ENCODE assay signal across 29 cellular contexts in genomic region chrX:133083899-133084298, GRCh38. TPM values are rescaled to one million over a fixed set of nuclear protein-coding genes. Genes with fewer than 3 reads are reported as not detected.
"Had no signal": no experiment of that assay in that cellular context is flagged by ENCODE, and none has a peak within 500 bp of the region (broad histone marks: within the 10 kb centered on the region; RNA-seq: fewer than 3 reads in every experiment).

No MANE protein-coding gene starts in this region.

- H3K27ac ChIP-seq: stomach, suprapubic skin, testis, thoracic aorta, thyroid gland, tibial artery, tibial nerve, transverse colon, upper lobe of left lung, uterus, vagina had no signal

- DNase-seq: stimulated activated CD4-positive, alpha-beta T cell treated with anti-CD3 and anti-CD28 coated beads, Interleukin-2, amount 100 ng/mL, for 48 hours; stimulated activated CD4-positive, alpha-beta T cell treated with anti-CD3 and anti-CD28 coated beads, Interleukin-4, amount 100 ng/mL, for 1 hour; stimulated activated CD4-positive, alpha-beta T cell treated with anti-CD3 and anti-CD28 coated beads, Interleukin-4, amount 100 ng/mL, for 24 hours; stimulated activated CD4-positive, alpha-beta T cell treated with anti-CD3 and anti-CD28 coated beads, Interleukin-4, amount 100 ng/mL, for 4 hours; stimulated activated CD8-positive, alpha-beta memory T cell treated with anti-CD3 and anti-CD28 coated beads, Interleukin-4, amount 100 ng/mL, for 48 hours; stimulated activated naive B cell treated with anti-CD40 and anti-IgM and Interleukin-4, amounts not matched to agents 10 μg/mL and 1 μg/mL and 100 μg/mL, for 72 hours; stimulated activated naive CD4-positive, alpha-beta T cell; stimulated activated naive CD4-positive, alpha-beta T cell treated with Interleukin-2 at 50 U/mL for 16 hours; stimulated activated naive CD8-positive, alpha-beta T cell treated with anti-CD3 and anti-CD28 coated beads, Interleukin-15, amount 100 ng/mL, for 72 hours; stimulated activated naive CD8-positive, alpha-beta T cell treated with anti-CD3 and anti-CD28 coated beads, Interleukin-15, Interleukin-2, amounts not matched to agents 100 U/mL and 50 U/mL, for 24 hours; stomach; substantia nigra; testis; thyroid gland; tibial artery; transverse colon; trophoblast cell; upper lobe of left lung; uterus had no signal

- H3K4me1 ChIP-seq: stomach, suprapubic skin, testis, thyroid gland, tibial artery, tibial nerve, transverse colon, upper lobe of left lung, uterus, vagina had no signal

- H3K36me3 ChIP-seq: stomach, suprapubic skin, thoracic aorta, thyroid gland, tibial artery, tibial nerve, transverse colon, upper lobe of left lung, uterus, vagina had no signal

- H3K9me3 ChIP-seq: stomach, suprapubic skin, testis, thoracic aorta, thyroid gland, tibial artery, tibial nerve, transverse colon, upper lobe of left lung, uterus, vagina had no signal

- H3K27me3 ChIP-seq: suprapubic skin, testis, thyroid gland, tibial artery, tibial nerve, transverse colon, upper lobe of left lung, uterus, vagina had no signal

- H3K4me3 ChIP-seq: stomach, suprapubic skin, testis, thoracic aorta, thyroid gland, tibial artery, tibial nerve, transverse colon, upper lobe of left lung, uterus, vagina had no signal

- ATAC-seq: stimulated activated effector memory CD8-positive, alpha-beta T cell treated with anti-CD3 and anti-CD28 coated beads, Interleukin-12 subunit alpha, Interleukin-12 subunit beta, amount 100 ng/mL, for 72 hours; stimulated activated memory B cell treated with anti-CD40 and anti-IgM and Interleukin-4, amounts not matched to agents 10 μg/mL and 1 μg/mL and 100 μg/mL, for 72 hours; stimulated activated naive B cell treated with anti-CD40 and anti-IgM and Interleukin-4, amounts not matched to agents 10 μg/mL and 1 μg/mL and 100 μg/mL, for 72 hours; stimulated activated naive CD8-positive, alpha-beta T cell treated with anti-CD3 and anti-CD28 coated beads, Interleukin-15, amount 100 ng/mL, for 72 hours; stimulated activated naive CD8-positive, alpha-beta T cell treated with anti-CD3 and anti-CD28 coated beads, Interleukin-15, Interleukin-2, amounts not matched to agents 100 U/mL and 50 U/mL, for 24 hours had no signal

RNA-seq across cellular contexts. Expression of gene USP26, which starts 13.0 kb away (rescaled TPM):
- total RNA-seq: stomach, subcutaneous adipose tissue, suprapubic skin, temporal lobe, thoracic aorta, thyroid gland, tibial nerve, transverse colon, upper lobe of left lung, ureter, urinary bladder, uterus, vagina had no signal
